ENCODE assay signal across 1 cellular context in the genomic region with DNA sequence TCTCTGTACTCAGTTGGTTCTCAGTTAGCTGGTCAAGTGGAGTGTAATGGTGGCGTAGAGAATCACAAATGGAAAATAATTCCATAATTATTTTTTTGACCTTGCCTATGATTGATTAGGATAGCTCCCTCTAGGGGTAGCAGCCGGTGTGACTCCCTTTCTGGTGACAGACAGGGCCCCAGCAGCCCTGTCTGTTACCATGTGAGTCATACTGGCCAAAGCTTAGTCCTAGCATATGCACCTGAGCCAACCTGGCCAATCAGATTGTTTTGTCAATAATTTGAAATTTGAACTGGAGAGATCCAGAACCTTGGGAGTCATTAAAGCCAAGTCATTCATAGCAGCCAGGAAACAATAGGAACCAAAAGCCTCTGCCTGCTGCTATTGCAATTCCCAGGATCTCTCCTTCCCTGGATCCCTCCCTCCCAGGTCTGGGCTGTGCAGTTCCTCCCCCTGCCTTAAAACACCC.
TF ChIP-seq lines count a peak whose summit lies in the region.

No MANE protein-coding gene starts in this region.

TF ChIP-seq in K562, 482 proteins besides CTCF, POLR2A, EP300 and RAD21 (continues in another document):
- no peak for TF ChIP-seq ZNF766 (CRISPR knock-in tag; conservative IDR thresholded peaks at IDR 0.05)
- peak; percentile 37; the same call in 1 of the 2 replicates for TF ChIP-seq ATF7 (IDR thresholded peaks at IDR 0.05)
- TF ChIP-seq CREM (IDR thresholded peaks at IDR 0.05; ENCODE audit: low read depth): peak; percentile 41; the same call in 1 of the 2 replicates
- TF ChIP-seq, protein P1, sequence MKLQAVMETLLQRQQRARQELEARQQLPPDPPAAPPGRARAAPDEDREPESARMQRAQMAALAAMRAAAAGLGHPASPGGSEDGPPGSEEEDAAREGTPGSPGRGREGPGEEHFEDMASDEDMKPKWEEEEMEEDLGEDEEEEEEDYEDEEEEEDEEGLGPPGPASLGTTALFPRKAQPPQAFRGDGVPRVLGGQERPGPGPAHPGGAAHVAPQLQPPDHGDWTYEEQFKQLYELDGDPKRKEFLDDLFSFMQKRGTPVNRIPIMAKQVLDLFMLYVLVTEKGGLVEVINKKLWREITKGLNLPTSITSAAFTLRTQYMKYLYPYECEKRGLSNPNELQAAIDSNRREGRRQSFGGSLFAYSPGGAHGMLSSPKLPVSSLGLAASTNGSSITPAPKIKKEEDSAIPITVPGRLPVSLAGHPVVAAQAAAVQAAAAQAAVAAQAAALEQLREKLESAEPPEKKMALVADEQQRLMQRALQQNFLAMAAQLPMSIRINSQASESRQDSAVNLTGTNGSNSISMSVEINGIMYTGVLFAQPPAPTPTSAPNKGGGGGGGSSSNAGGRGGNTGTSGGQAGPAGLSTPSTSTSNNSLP (IDR thresholded peaks at IDR 0.05; ENCODE audit: borderline replicate concordance, low read depth, low read length): peak; percentile 95; the same call in 1 of the 2 replicates
- TF ChIP-seq ZNF445 (CRISPR knock-in tag; IDR thresholded peaks at IDR 0.05; ENCODE audit: low read depth): no peak
- TF ChIP-seq SMARCE1 (IDR thresholded peaks at IDR 0.05): no peak
- TF ChIP-seq PTBP1 (IDR thresholded peaks at IDR 0.05; ENCODE audit: low read depth, low read length): no peak
- peak; percentile 83 for TF ChIP-seq MEIS2 (IDR thresholded peaks at IDR 0.05; ENCODE audit: partially characterized antibody)
- TF ChIP-seq RBM22 (IDR thresholded peaks at IDR 0.05; ENCODE audit: low read depth, low read length, poor library complexity, severe bottlenecking): no peak
- TF ChIP-seq CHCHD3 (CRISPR knock-in tag; IDR thresholded peaks at IDR 0.05): no peak
- peak; percentile 93 for TF ChIP-seq NFYB (IDR thresholded peaks at IDR 0.05; ENCODE audit: extremely low read depth, insufficient read length)
- TF ChIP-seq ZNF644 (tag; IDR thresholded peaks at IDR 0.05; ENCODE audit: low read depth): no peak
- TF ChIP-seq ZKSCAN1 (IDR thresholded peaks at IDR 0.05; ENCODE audit: low read depth, low read length): no peak
- TF ChIP-seq KDM1A (IDR thresholded peaks at IDR 0.05): no peak
- TF ChIP-seq FOSL1 (tag; conservative IDR thresholded peaks at IDR 0.05): peak; percentile 88
- TF ChIP-seq COPS2 (conservative IDR thresholded peaks at IDR 0.05): no peak
- TF ChIP-seq NRF1 (conservative IDR thresholded peaks at IDR 0.05 in 1 of 2, IDR thresholded peaks at IDR 0.05 in 1 of 2): no peak
- peak; percentile 31 for TF ChIP-seq FOS (IDR thresholded peaks at IDR 0.05; ENCODE audit: extremely low read depth, insufficient read length)
- no peak for TF ChIP-seq MLLT1 (IDR thresholded peaks at IDR 0.05)
- peak; percentile 88 for TF ChIP-seq JUND (IDR thresholded peaks at IDR 0.05; ENCODE audit: borderline replicate concordance, low read depth, low read length)
- peak; percentile 85; the same call in 2 of the 3 replicates for TF ChIP-seq JUND (tag; IDR thresholded peaks at IDR 0.05; ENCODE audit: borderline replicate concordance, low read depth, low read length)
- TF ChIP-seq FOXM1 (IDR thresholded peaks at IDR 0.05; ENCODE audit: low read depth): peak; percentile 89
- no peak for TF ChIP-seq FOXM1 (CRISPR knock-in tag; IDR thresholded peaks at IDR 0.05; ENCODE audit: low read depth)
- no peak for TF ChIP-seq MCM5 (IDR thresholded peaks at IDR 0.05; ENCODE audit: low read depth)
- TF ChIP-seq CTCFL (IDR thresholded peaks at IDR 0.05; ENCODE audit: borderline replicate concordance, insufficient read depth, low read depth, low read length, poor library complexity, severe bottlenecking): peak; percentile 21
- TF ChIP-seq, protein P2, sequence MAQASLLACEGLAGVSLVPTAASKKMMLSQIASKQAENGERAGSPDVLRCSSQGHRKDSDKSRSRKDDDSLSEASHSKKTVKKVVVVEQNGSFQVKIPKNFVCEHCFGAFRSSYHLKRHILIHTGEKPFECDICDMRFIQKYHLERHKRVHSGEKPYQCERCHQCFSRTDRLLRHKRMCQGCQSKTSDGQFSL (CRISPR knock-in tag; IDR thresholded peaks at IDR 0.05): no peak
- TF ChIP-seq, protein P2 (tag; IDR thresholded peaks at IDR 0.05): no peak
- TF ChIP-seq KLF1 (tag; IDR thresholded peaks at IDR 0.05): no peak
- peak; percentile 39 for TF ChIP-seq RBM25 (IDR thresholded peaks at IDR 0.05; ENCODE audit: low read depth, low read length, severe bottlenecking)
- no peak for TF ChIP-seq ZBTB7A (IDR thresholded peaks at IDR 0.05; ENCODE audit: borderline replicate concordance, control insufficient read depth, low read depth, low read length)
- no peak for TF ChIP-seq PTRF (tag; IDR thresholded peaks at IDR 0.05)
- no peak for TF ChIP-seq ZNF24 (IDR thresholded peaks at IDR 0.05)
- no peak for TF ChIP-seq RHOXF2B (CRISPR knock-in tag; conservative IDR thresholded peaks at IDR 0.05)
- TF ChIP-seq HDAC8 (tag; IDR thresholded peaks at IDR 0.05): no peak
- no peak for TF ChIP-seq MITF (IDR thresholded peaks at IDR 0.05)
- no peak for TF ChIP-seq SAFB2 (IDR thresholded peaks at IDR 0.05; ENCODE audit: borderline replicate concordance, low read depth, low read length, severe bottlenecking)
- no peak for TF ChIP-seq ZNF695 (CRISPR knock-in tag; IDR thresholded peaks at IDR 0.05)
- no peak for TF ChIP-seq MBD2 (IDR thresholded peaks at IDR 0.05; ENCODE audit: borderline replicate concordance, low read depth)
- TF ChIP-seq ZNF551 (CRISPR knock-in tag; IDR thresholded peaks at IDR 0.05): no peak
- TF ChIP-seq ATF1 (CRISPR knock-in tag; IDR thresholded peaks at IDR 0.05): no peak
- peak; percentile 28; the same call in 1 of the 2 replicates for TF ChIP-seq ATF1 (tag; IDR thresholded peaks at IDR 0.05)
- no peak for TF ChIP-seq ZNF436 (CRISPR knock-in tag; IDR thresholded peaks at IDR 0.05)
- no peak for TF ChIP-seq ARHGAP35 (IDR thresholded peaks at IDR 0.05; ENCODE audit: partially characterized antibody)
- no peak for TF ChIP-seq ZNF232 (CRISPR knock-in tag; IDR thresholded peaks at IDR 0.05)
- TF ChIP-seq, protein P3, sequence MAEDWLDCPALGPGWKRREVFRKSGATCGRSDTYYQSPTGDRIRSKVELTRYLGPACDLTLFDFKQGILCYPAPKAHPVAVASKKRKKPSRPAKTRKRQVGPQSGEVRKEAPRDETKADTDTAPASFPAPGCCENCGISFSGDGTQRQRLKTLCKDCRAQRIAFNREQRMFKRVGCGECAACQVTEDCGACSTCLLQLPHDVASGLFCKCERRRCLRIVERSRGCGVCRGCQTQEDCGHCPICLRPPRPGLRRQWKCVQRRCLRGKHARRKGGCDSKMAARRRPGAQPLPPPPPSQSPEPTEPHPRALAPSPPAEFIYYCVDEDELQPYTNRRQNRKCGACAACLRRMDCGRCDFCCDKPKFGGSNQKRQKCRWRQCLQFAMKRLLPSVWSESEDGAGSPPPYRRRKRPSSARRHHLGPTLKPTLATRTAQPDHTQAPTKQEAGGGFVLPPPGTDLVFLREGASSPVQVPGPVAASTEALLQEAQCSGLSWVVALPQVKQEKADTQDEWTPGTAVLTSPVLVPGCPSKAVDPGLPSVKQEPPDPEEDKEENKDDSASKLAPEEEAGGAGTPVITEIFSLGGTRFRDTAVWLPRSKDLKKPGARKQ (CRISPR knock-in tag; IDR thresholded peaks at IDR 0.05): no peak
- peak; percentile 32; the same call in 1 of the 2 replicates for TF ChIP-seq SMAD4 (CRISPR knock-in tag; conservative IDR thresholded peaks at IDR 0.05)
- no peak for TF ChIP-seq RFX7 (CRISPR knock-in tag; IDR thresholded peaks at IDR 0.05)
- TF ChIP-seq MYNN (IDR thresholded peaks at IDR 0.05): no peak
- TF ChIP-seq MYNN (CRISPR knock-in tag; IDR thresholded peaks at IDR 0.05): no peak
- TF ChIP-seq KLF16 (IDR thresholded peaks at IDR 0.05): peak; percentile 61; the same call in 1 of the 2 replicates
- TF ChIP-seq, protein P4, sequence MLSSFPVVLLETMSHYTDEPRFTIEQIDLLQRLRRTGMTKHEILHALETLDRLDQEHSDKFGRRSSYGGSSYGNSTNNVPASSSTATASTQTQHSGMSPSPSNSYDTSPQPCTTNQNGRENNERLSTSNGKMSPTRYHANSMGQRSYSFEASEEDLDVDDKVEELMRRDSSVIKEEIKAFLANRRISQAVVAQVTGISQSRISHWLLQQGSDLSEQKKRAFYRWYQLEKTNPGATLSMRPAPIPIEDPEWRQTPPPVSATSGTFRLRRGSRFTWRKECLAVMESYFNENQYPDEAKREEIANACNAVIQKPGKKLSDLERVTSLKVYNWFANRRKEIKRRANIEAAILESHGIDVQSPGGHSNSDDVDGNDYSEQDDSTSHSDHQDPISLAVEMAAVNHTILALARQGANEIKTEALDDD (IDR thresholded peaks at IDR 0.05): peak; percentile 57; the same call in 1 of the 2 replicates
- TF ChIP-seq NEUROD1 (IDR thresholded peaks at IDR 0.05; ENCODE audit: borderline replicate concordance, low read depth, low read length, partially characterized antibody): peak; percentile 32
- 0 out of 2 replicates have a peak, but pooled peaks have one; percentile 23 for TF ChIP-seq ZNF592 (IDR thresholded peaks at IDR 0.05)
- no peak for TF ChIP-seq DDX20 (tag; IDR thresholded peaks at IDR 0.05; ENCODE audit: low read depth)
- no peak for TF ChIP-seq CEBPG (CRISPR knock-in tag; IDR thresholded peaks at IDR 0.05)
- TF ChIP-seq CEBPG (tag; conservative IDR thresholded peaks at IDR 0.05 in 1 of 2, IDR thresholded peaks at IDR 0.05 in 1 of 2): no peak
- TF ChIP-seq HMG20B (CRISPR knock-in tag; IDR thresholded peaks at IDR 0.05): no peak
- TF ChIP-seq TCF7L2 (IDR thresholded peaks at IDR 0.05; ENCODE audit: low read depth, low read length): no peak
- TF ChIP-seq PRMT5 (CRISPR knock-in tag; IDR thresholded peaks at IDR 0.05): no peak
